12 cellular contexts compared by ENCODE assay signal in genomic region chr18:39946623-39947061, GRCh38.
DNase-seq lines count a peak whose midpoint lies in the region; ATAC-seq and TF ChIP-seq lines count a peak whose summit lies in the region.
"Had no signal": no experiment of that assay in that cellular context is flagged by ENCODE, and none has a peak within 500 bp of the region (broad histone marks: within the 10 kb centered on the region; RNA-seq: fewer than 3 reads in every experiment).

No MANE protein-coding gene starts in this region.

- no peaks in the 10 kb centered on the region for H3K79me2 ChIP-seq in mammary epithelial cell (ENCODE audit: insufficient read depth, low read length)

- peak overlapping the region; percentile 85 for H3K27ac ChIP-seq in mammary epithelial cell (ENCODE audit: insufficient read depth, low read depth, low read length)

- peaks cover 34% of the 10 kb centered on the region for H3K4me1 ChIP-seq in mammary epithelial cell (ENCODE audit: insufficient read depth, low read length)
- H3K4me1 ChIP-seq in mucosa of descending colon (ENCODE audit: low read depth) = no peaks in the 10 kb centered on the region

- H3K4me3 ChIP-seq in AG10803 (ENCODE audit: low read length) (no peak overlapping the region), mammary epithelial cell (replicated peaks in 1 of 3; ENCODE audit: insufficient read depth in 1 of 3, low read depth in 2 of 3, low read length in 3 of 3) (no peak overlapping the region), mucosa of descending colon (no peak overlapping the region)
- H3K4me3 ChIP-seq: esophagus squamous epithelium had no signal

- no peaks in the 10 kb centered on the region for H3K9me3 ChIP-seq in mammary epithelial cell (replicated peaks; ENCODE audit: insufficient read depth, low read length)
- H3K9me3 ChIP-seq in mucosa of descending colon = no peaks in the 10 kb centered on the region
- H3K9me3 ChIP-seq: esophagus squamous epithelium had no signal

- peak; percentile 78 for DNase-seq in AG10803 (ENCODE audit: low read depth)
- peak; percentile 85 for DNase-seq in mammary epithelial cell
- peak; percentile 29 to 73 for DNase-seq in lung microvascular endothelial cell (ENCODE audit: low read depth in 2 of 2)
- DNase-seq in NCI-H446 treated with DMSO at 0.1 percent for 48 hours (lab: John Stamatoyannopoulos, UW) = no peak
- no peak for DNase-seq in nucleus accumbens (lab: John Stamatoyannopoulos, UW)
- DNase-seq in mucosa of descending colon = no peak
- DNase-seq: CD8-positive, alpha-beta memory T cell; esophagus squamous epithelium; naive B cell; NCI-H2081 had no signal

- no peak for ATAC-seq in HG02588 (IDR thresholded peaks at IDR 0.05; ENCODE audit: unreplicated experiment)
- no peak for ATAC-seq in mucosa of descending colon

- H3K27me3 ChIP-seq in mammary epithelial cell (ENCODE audit: insufficient read depth, low read length) = no peaks in the 10 kb centered on the region
- H3K27me3 ChIP-seq: esophagus squamous epithelium had no signal

- CTCF ChIA-PET in mammary epithelial cell (lab: Charles Lee; ENCODE audit: low non-redundant PET) = no interaction called here

- TF ChIP-seq RAD21 in Ishikawa (IDR thresholded peaks at IDR 0.05; ENCODE audit: low read depth) = no peak

- TF ChIP-seq EP300 in Ishikawa (IDR thresholded peaks at IDR 0.05; ENCODE audit: borderline replicate concordance) = peak; percentile 50; the same call in 1 of the 2 replicates

- no TSS peak for BruUV-seq in mammary epithelial cell (replicated peaks; lab: Mats Ljungman, UMichigan)

- H3K9ac ChIP-seq in mammary epithelial cell (ENCODE audit: insufficient read depth, low read length) = no peak overlapping the region

- dilution Hi-C loops in mammary epithelial cell (cut with HindIII; ENCODE audit: low sequenced_read_pairs) = no loop called here

- H3K36me3 ChIP-seq in mammary epithelial cell (ENCODE audit: insufficient read depth, low read length) (no peaks in the 10 kb centered on the region), mucosa of descending colon (ENCODE audit: low read depth) (no peaks in the 10 kb centered on the region)
- H3K36me3 ChIP-seq: esophagus squamous epithelium had no signal

- in situ Hi-C loops in mammary epithelial cell (cut with MboI; ENCODE audit: low sequenced_read_pairs in 2 of 2) = no loop called here

- no peak overlapping the region for H2AFZ ChIP-seq in mammary epithelial cell (ENCODE audit: low read depth, low read length)

- intact Hi-C loops in mammary epithelial cell (cut with micrococcal nuclease) (loop anchor here (1.0 kb wide), 1 partner anchor 14 kb away; no protein-coding TSS in a partner anchor), mucosa of descending colon (cut with DNase I, micrococcal nuclease) (no loop called here)

- no peaks in the 10 kb centered on the region for H4K20me1 ChIP-seq in mammary epithelial cell (ENCODE audit: insufficient read depth, low read length)

- peak overlapping the region; percentile 61 for H3K4me2 ChIP-seq in mammary epithelial cell (ENCODE audit: insufficient read depth, low read depth, low read length)

- TF ChIP-seq CTCF in AG10803 (conservative IDR thresholded peaks at IDR 0.05; ENCODE audit: low read length) (no peak), mammary epithelial cell (conservative IDR thresholded peaks at IDR 0.05 in 1 of 2, IDR thresholded peaks at IDR 0.05 in 1 of 2; ENCODE audit: extremely low read depth in 1 of 2, insufficient read depth in 1 of 2, low read depth in 1 of 2, low read length in 2 of 2) (no peak), mucosa of descending colon (IDR thresholded peaks at IDR 0.05) (no peak)

TF ChIP-seq in Ishikawa, 13 proteins besides CTCF, POLR2A, EP300 and RAD21:
- TF ChIP-seq CREB1 (IDR thresholded peaks at IDR 0.05; ENCODE audit: low read depth) (no peak), TCF12 (IDR thresholded peaks at IDR 0.05; ENCODE audit: low read depth) (0 out of 2 replicates have a peak, but pooled peaks have one; percentile 42), REST (IDR thresholded peaks at IDR 0.05; ENCODE audit: low read depth) (no peak), TEAD4 (IDR thresholded peaks at IDR 0.05) (peak; percentile 60), TAF1 (IDR thresholded peaks at IDR 0.05; ENCODE audit: low read depth) (no peak)

Comparison
In these comparisons a context has a peak if more than half of its experiments do, and no peak if none do; other contexts are left out.
1. DNase-seq: peak in AG10803 (single experiment), mammary epithelial cell (single experiment) and lung microvascular endothelial cell (2 of 2); none in NCI-H446 treated with DMSO at 0.1 percent for 48 hours (single experiment), nucleus accumbens (0 of 56) and mucosa of descending colon (0 of 3).